Comparison of ENCODE assay signal across 1 cellular context in genomic region chr10:26780793-26781601, GRCh38.
TF ChIP-seq lines count a peak whose summit lies in the region.

No MANE protein-coding gene starts in this region.

TF ChIP-seq in GM12878, 131 proteins besides CTCF, POLR2A, EP300 and RAD21 (continued from another document):
- TF ChIP-seq REST (IDR thresholded peaks at IDR 0.05; ENCODE audit: low read depth, low read length) (no peak), USF2 (IDR thresholded peaks at IDR 0.05; ENCODE audit: borderline replicate concordance, low read depth, low read length) (no peak), SUZ12 (IDR thresholded peaks at IDR 0.05; ENCODE audit: unreplicated experiment) (no peak), ZNF217 (IDR thresholded peaks at IDR 0.05) (no peak), ASH2L (IDR thresholded peaks at IDR 0.05; ENCODE audit: borderline replicate concordance, low read depth) (no peak), KLF5 (IDR thresholded peaks at IDR 0.05; ENCODE audit: partially characterized antibody) (no peak), HDGF (IDR thresholded peaks at IDR 0.05) (no peak)
